10 cellular contexts compared by ENCODE assay signal in genomic region chr12:52029686-52030085, GRCh38. TPM values are rescaled to one million over a fixed set of nuclear protein-coding genes. Genes with fewer than 3 reads are reported as not detected.
DNase-seq lines count a peak whose midpoint lies in the region; ATAC-seq and TF ChIP-seq lines count a peak whose summit lies in the region.
"Had no signal": no experiment of that assay in that cellular context is flagged by ENCODE, and none has a peak within 500 bp of the region (broad histone marks: within the 10 kb centered on the region; RNA-seq: fewer than 3 reads in every experiment).

No MANE protein-coding gene starts in this region.

- no peak overlapping the region for H3K27ac ChIP-seq in HEK293 (ENCODE audit: extremely low read depth, low read depth, low read length)
- H3K27ac ChIP-seq: KMS-11 had no signal

- DNase-seq in NCI-H345 treated with DMSO at 0.1 percent for 48 hours (lab: John Stamatoyannopoulos, UW; ENCODE audit: unreplicated experiment) (peak; percentile 76), ecto neural progenitor cell (ENCODE audit: low spot score) (peak; percentile 90), renal cortical epithelial cell (ENCODE audit: low read depth) (peak; percentile 59), putamen (ENCODE audit: low spot score) (no peak)

- no peaks in the 10 kb centered on the region for H3K36me3 ChIP-seq in HEK293 (ENCODE audit: control insufficient read depth in 2 of 2, insufficient read depth in 1 of 2, low read length in 2 of 2)

- POLR2A ChIA-PET in HEK293 (lab: Yijun Ruan, JAX): interaction anchor here (0.9 to 2.5 kb wide), 2 partner anchors 40 to 90 kb away, joined by 7 to 12 read pairs; partner anchors contain the start of gene ATG101

- CTCF ChIA-PET in HEK293 (lab: Yijun Ruan, JAX): interaction anchor here (0.5 to 16.1 kb wide), 12 partner anchors 8 to 153 kb away, joined by 3 to 794 read pairs (median 6); partner anchors contain the start of genes ATG101, NR4A1 and SMIM41

- no peak overlapping the region for H3K4me3 ChIP-seq in HEK293 (ENCODE audit: low read depth, low read length)

- ATAC-seq in GM18867 (IDR thresholded peaks at IDR 0.05; ENCODE audit: unreplicated experiment): no peak
- ATAC-seq in GM21825 (IDR thresholded peaks at IDR 0.05; ENCODE audit: unreplicated experiment): no peak
- ATAC-seq in HG02571 (IDR thresholded peaks at IDR 0.05; ENCODE audit: unreplicated experiment): no peak

- H3K9me3 ChIP-seq in HEK293 (ENCODE audit: control insufficient read depth, insufficient read depth, low read depth, low read length): no peaks in the 10 kb centered on the region

- H3K4me1 ChIP-seq in HEK293 (ENCODE audit: control insufficient read depth, insufficient read depth, low read length): peaks cover 12% of the 10 kb centered on the region

- TF ChIP-seq CTCF in HEK293 (tag by site-specific recombination; IDR thresholded peaks at IDR 0.05): no peak

TF ChIP-seq in HEK293, 187 proteins besides CTCF, POLR2A, EP300 and RAD21 (continues in another document):
- TF ChIP-seq ZNF366 (tag by site-specific recombination; conservative IDR thresholded peaks at IDR 0.05) (peak; percentile 63), TSHZ1 (tag by site-specific recombination; IDR thresholded peaks at IDR 0.05; ENCODE audit: borderline replicate concordance) (no peak), ZNF610 (tag by site-specific recombination; IDR thresholded peaks at IDR 0.05; ENCODE audit: borderline replicate concordance) (peak; percentile 53; the same call in 1 of the 2 replicates), HIC1 (tag by site-specific recombination; IDR thresholded peaks at IDR 0.05) (no peak), SP2 (tag by site-specific recombination; IDR thresholded peaks at IDR 0.05) (no peak; the same call in 1 of the 2 replicates), ZBTB17 (tag by site-specific recombination; IDR thresholded peaks at IDR 0.05) (peak; percentile 83), ZSCAN16 (tag by site-specific recombination; IDR thresholded peaks at IDR 0.05) (no peak), ZNF174 (tag by site-specific recombination; IDR thresholded peaks at IDR 0.05) (no peak), ZEB2 (tag by site-specific recombination; IDR thresholded peaks at IDR 0.05) (peak; percentile 42; the same call in 1 of the 2 replicates), ZNF596 (tag by site-specific recombination; IDR thresholded peaks at IDR 0.05) (no peak), ZSCAN4 (tag by site-specific recombination; IDR thresholded peaks at IDR 0.05) (0 out of 2 replicates have a peak, but pooled peaks have one; percentile 7), ZNF112 (tag by site-specific recombination; IDR thresholded peaks at IDR 0.05) (no peak), OSR2 (tag by site-specific recombination; IDR thresholded peaks at IDR 0.05) (peak; percentile 90), ZNF223 (tag by site-specific recombination; IDR thresholded peaks at IDR 0.05) (no peak), ZFP37 (tag by site-specific recombination; IDR thresholded peaks at IDR 0.05) (no peak), EGR2 (tag by site-specific recombination; IDR thresholded peaks at IDR 0.05; ENCODE audit: low read depth) (no peak), ZNF16 (tag by site-specific recombination; IDR thresholded peaks at IDR 0.05; ENCODE audit: low read depth) (no peak), ZNF600 (tag by site-specific recombination; IDR thresholded peaks at IDR 0.05) (peak; percentile 39; the same call in 1 of the 2 replicates), ZNF701 (tag by site-specific recombination; IDR thresholded peaks at IDR 0.05) (no peak), ZNF175 (tag by site-specific recombination; IDR thresholded peaks at IDR 0.05) (no peak), GLI2 (tag by site-specific recombination; IDR thresholded peaks at IDR 0.05; ENCODE audit: borderline replicate concordance, low read depth) (no peak), ZBTB26 (tag by site-specific recombination; optimal IDR thresholded peaks at IDR 0.05) (no peak), ZNF23 (tag by site-specific recombination; IDR thresholded peaks at IDR 0.05; ENCODE audit: borderline replicate concordance) (no peak), ZBTB8A (tag by site-specific recombination; IDR thresholded peaks at IDR 0.05) (peak; percentile 50; the same call in 1 of the 2 replicates), ZBTB7A (tag by site-specific recombination; IDR thresholded peaks at IDR 0.05; ENCODE audit: low read depth) (no peak)

RNA-seq across cellular contexts. Expression of gene NR4A1, which starts 21.6 kb away (rescaled TPM):
- 1.0 and 2.3 TPM in 2 replicates for total RNA-seq in renal cortical epithelial cell

RNA-seq across cellular contexts. Expression of gene TAMALIN, which starts 22.9 kb away (rescaled TPM):
- 2.2 and 3.0 TPM in 2 replicates for total RNA-seq in renal cortical epithelial cell

RNA-seq across cellular contexts. Expression of gene ATG101, which starts 40.1 kb away (rescaled TPM):
- total RNA-seq in renal cortical epithelial cell: 59.6 and 113 TPM in 2 replicates

RNA-seq across cellular contexts. Expression of gene SMIM41, which starts 49.8 kb away (rescaled TPM):
- 0.15 TPM in 1 of 2 replicates, not detected in the other for total RNA-seq in renal cortical epithelial cell
- total RNA-seq: epithelial cell of proximal tubule had no signal
